ENCODE assay signal across 7 cellular contexts in the genomic region with DNA sequence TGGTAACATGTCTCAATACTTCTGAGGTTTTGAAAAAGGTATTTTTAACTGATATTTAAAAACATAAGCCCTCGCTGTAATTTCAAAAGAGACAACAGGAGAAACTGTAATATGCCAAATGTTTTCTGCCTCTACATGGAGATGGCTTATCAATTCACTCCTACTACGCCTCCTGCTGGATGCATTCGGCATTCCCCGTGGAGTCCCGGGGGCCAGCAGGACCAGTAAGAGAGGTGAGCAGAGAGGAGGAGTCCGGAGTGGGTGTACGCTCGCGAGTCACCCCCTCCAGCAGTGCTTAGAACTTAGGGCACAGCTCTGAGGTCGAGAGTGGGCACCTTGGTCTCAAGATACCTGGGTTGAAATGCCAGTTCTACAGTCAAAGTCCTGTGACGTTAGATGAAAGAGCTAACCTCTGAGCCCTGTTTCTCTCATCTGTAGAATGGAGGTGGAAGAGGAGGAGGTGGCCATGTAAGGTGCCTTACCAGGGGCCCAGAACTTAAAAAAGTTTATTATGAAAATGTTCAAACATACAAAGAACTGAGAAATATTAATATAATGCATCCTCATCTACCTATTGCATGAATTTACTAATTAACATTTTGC.
DNase-seq lines count a peak whose midpoint lies in the region; ATAC-seq and TF ChIP-seq lines count a peak whose summit lies in the region.

No MANE protein-coding gene starts in this region.

- H2AK9ac ChIP-seq in IMR-90 (replicated peaks; ENCODE audit: low read depth, low read length, poor library complexity), result no peak overlapping the region

- H3K14ac ChIP-seq in IMR-90 (replicated peaks; ENCODE audit: low read depth, low read length), result no peak overlapping the region

- H4K20me1 ChIP-seq in IMR-90 (ENCODE audit: insufficient read depth, low read length), result peaks cover 37% of the 10 kb centered on the region

- no peak overlapping the region for H4K91ac ChIP-seq in IMR-90 (ENCODE audit: insufficient read depth, low read depth, low read length)

- H2AK5ac ChIP-seq in IMR-90 (ENCODE audit: low read depth, low read length), result no peak overlapping the region

- H3K36me3 ChIP-seq in GM06990 (ENCODE audit: control insufficient read depth, insufficient read depth, low read length) (peaks cover 37% of the 10 kb centered on the region), IMR-90 (ENCODE audit: control insufficient read depth, insufficient read depth, low read length) (peaks cover 47% of the 10 kb centered on the region)

- no peak overlapping the region for H2BK15ac ChIP-seq in IMR-90 (ENCODE audit: low read depth, low read length)

- TF ChIP-seq RAD21 in IMR-90 (IDR thresholded peaks at IDR 0.05; ENCODE audit: low read length), result peak; percentile 59

- no peak overlapping the region for H3K27ac ChIP-seq in IMR-90 (ENCODE audit: insufficient read depth, low read length)

- H3K4ac ChIP-seq in IMR-90 (ENCODE audit: low read depth, low read length), result no peak overlapping the region

- H3K9me1 ChIP-seq in IMR-90 (ENCODE audit: insufficient read depth, low read length), result peaks cover 17% of the 10 kb centered on the region

- dilution Hi-C loops in IMR-90 (cut with HindIII; ENCODE audit: low sequenced_read_pairs, unreplicated experiment), result loop anchor here (25.0 kb wide), 1 partner anchor 196 kb away; no protein-coding TSS in a partner anchor

- TF ChIP-seq CTCF in GM06990 (IDR thresholded peaks at IDR 0.05; ENCODE audit: insufficient read depth, low read length, poor library complexity, severe bottlenecking), result peak; percentile 49
- peak; percentile 70 for TF ChIP-seq CTCF in IMR-90 (conservative IDR thresholded peaks at IDR 0.05; ENCODE audit: low read depth, low read length)
- TF ChIP-seq CTCF in fibroblast of pulmonary artery (IDR thresholded peaks at IDR 0.05; ENCODE audit: low read length, missing control alignments), result peak; percentile 70

- no peak for TF ChIP-seq POLR2A in IMR-90 (IDR thresholded peaks at IDR 0.05; ENCODE audit: low read depth, low read length)

- POLR2A ChIA-PET in IMR-90 (lab: Charles Lee; ENCODE audit: unreplicated experiment), result no interaction called here

- no peak overlapping the region for H4K8ac ChIP-seq in IMR-90 (ENCODE audit: low read depth in 2 of 2, low read length in 2 of 2)

- no peaks in the 10 kb centered on the region for H3K27me3 Mint-ChIP-seq in effector memory CD8-positive, alpha-beta T cell

- no peaks in the 10 kb centered on the region for H3K9me3 Mint-ChIP-seq in effector memory CD8-positive, alpha-beta T cell

- in situ Hi-C loops in IMR-90 (cut with MboI; ENCODE audit: low sequenced_read_pairs), result no loop called here

- H2BK20ac ChIP-seq in IMR-90 (ENCODE audit: low read depth, low read length), result no peak overlapping the region

- H3K27me3 ChIP-seq in GM06990 (replicated peaks; ENCODE audit: control insufficient read depth, insufficient read depth, low read length) (no peaks in the 10 kb centered on the region), IMR-90 (ENCODE audit: control insufficient read depth, insufficient read depth, low read length) (no peaks in the 10 kb centered on the region)

- CTCF ChIA-PET in IMR-90 (lab: Yijun Ruan, JAX), result interaction anchor here (0.6 to 1.2 kb wide), 4 partner anchors 9 to 433 kb away, joined by 3 read pairs; no protein-coding TSS in a partner anchor

- no peak overlapping the region for H2AFZ ChIP-seq in IMR-90 (replicated peaks; ENCODE audit: low read length, poor library complexity)

- H3K4me3 ChIP-seq in GM06990 (replicated peaks; ENCODE audit: low read depth, low read length) (no peak overlapping the region), IMR-90 (ENCODE audit: insufficient read depth, low read depth, low read length) (no peak overlapping the region), fibroblast of pulmonary artery (replicated peaks; ENCODE audit: low read depth, low read length) (no peak overlapping the region)

- H3K18ac ChIP-seq in IMR-90 (ENCODE audit: low read depth, low read length), result no peak overlapping the region

- no peak overlapping the region for H3K56ac ChIP-seq in IMR-90 (ENCODE audit: extremely low read depth, insufficient read depth, low read length)

- no peak overlapping the region for H3K23ac ChIP-seq in IMR-90 (ENCODE audit: low read depth, low read length)

- no peak overlapping the region for H3K9ac ChIP-seq in IMR-90 (ENCODE audit: low read depth, low read length)

- H2BK120ac ChIP-seq in IMR-90 (ENCODE audit: low read depth, low read length), result no peak overlapping the region

- H3K27ac Mint-ChIP-seq in effector memory CD8-positive, alpha-beta T cell, result peak overlapping the region in 1 of 2 donors; percentile 26

- no TSS peak for BruUV-seq in IMR-90 (replicated peaks; lab: Mats Ljungman, UMichigan)

- no peak overlapping the region for H3K4me2 ChIP-seq in IMR-90 (ENCODE audit: low read depth, low read length)

- H3K9me3 ChIP-seq in IMR-90 (ENCODE audit: control insufficient read depth, insufficient read depth, low read length), result no peaks in the 10 kb centered on the region

- DNase-seq in GM06990 (ENCODE audit: extremely low read depth, insufficient read length), result no peak
- peak; percentile 55 for DNase-seq in IMR-90
- DNase-seq in activated CD8-positive, alpha-beta memory T cell treated with anti-CD3 and anti-CD28 coated beads, Interleukin-2, amount 50 U/mL, for 4 hours, result peak; percentile 52
- DNase-seq in fibroblast of pulmonary artery (ENCODE audit: low read depth), result peak; percentile 61
- DNase-seq in stimulated activated CD4-positive, alpha-beta T cell treated with anti-CD3 and anti-CD28 coated beads, Interleukin-1b, Interleukin-23, amount 100 ng/mL, for 48 hours, result peak; percentile 62
- no peak for DNase-seq in OCI-M2 (lab: John Stamatoyannopoulos, UW; ENCODE audit: unreplicated experiment)
- DNase-seq in effector memory CD8-positive, alpha-beta T cell, result no peak

- H2BK5ac ChIP-seq in IMR-90 (ENCODE audit: low read depth, low read length, poor library complexity, severe bottlenecking), result no peak overlapping the region

- peaks cover 42 to 87% of the 10 kb centered on the region in 2 experiments for H3K79me1 ChIP-seq in IMR-90 (ENCODE audit: low read depth in 1 of 2, low read length in 2 of 2)

- peaks cover 19 to 29% of the 10 kb centered on the region in 2 donors for H3K4me1 Mint-ChIP-seq in effector memory CD8-positive, alpha-beta T cell (ENCODE audit: low read depth in 2 of 2)

- H3K4me3 Mint-ChIP-seq in effector memory CD8-positive, alpha-beta T cell, result no peak overlapping the region

- ATAC-seq in IMR-90 (ENCODE audit: low read depth), result peak; percentile 77
- no peak for ATAC-seq in effector memory CD8-positive, alpha-beta T cell (replicated peaks)

- peaks cover 50% of the 10 kb centered on the region for H3K36me3 Mint-ChIP-seq in effector memory CD8-positive, alpha-beta T cell (ENCODE audit: insufficient read depth)

- H4K5ac ChIP-seq in IMR-90 (ENCODE audit: low read depth, low read length), result no peak overlapping the region

- 48% methylated on average over 4 of the region's 11 CpGs; no CpG with 5 or more reads in 1 of the 2 experiments for WGBS in IMR-90 (ENCODE audit: extremely low coverage in 2 of 2, insufficient read length in 1 of 2), 2 experiments

- 0 out of 2 replicates have a peak, but pooled peaks cover 3% of the 10 kb centered on the region for H3K4me1 ChIP-seq in IMR-90 (ENCODE audit: control insufficient read depth, insufficient read depth, low read length)

- intact Hi-C loops in IMR-90 (cut with micrococcal nuclease), result loop anchor here (5.0 kb wide), 3 partner anchors 111 to 206 kb away; a partner anchor contains a TSS

TF ChIP-seq in IMR-90, 13 proteins besides CTCF, POLR2A, EP300 and RAD21:
- TF ChIP-seq, protein P1, sequence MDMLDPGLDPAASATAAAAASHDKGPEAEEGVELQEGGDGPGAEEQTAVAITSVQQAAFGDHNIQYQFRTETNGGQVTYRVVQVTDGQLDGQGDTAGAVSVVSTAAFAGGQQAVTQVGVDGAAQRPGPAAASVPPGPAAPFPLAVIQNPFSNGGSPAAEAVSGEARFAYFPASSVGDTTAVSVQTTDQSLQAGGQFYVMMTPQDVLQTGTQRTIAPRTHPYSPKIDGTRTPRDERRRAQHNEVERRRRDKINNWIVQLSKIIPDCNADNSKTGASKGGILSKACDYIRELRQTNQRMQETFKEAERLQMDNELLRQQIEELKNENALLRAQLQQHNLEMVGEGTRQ (IDR thresholded peaks at IDR 0.05; ENCODE audit: low read depth, low read length), result no peak
- TF ChIP-seq SMC3 (IDR thresholded peaks at IDR 0.05; ENCODE audit: low read depth, low read length) (peak; percentile 58), MAZ (IDR thresholded peaks at IDR 0.05; ENCODE audit: borderline replicate concordance, low read depth, low read length) (0 out of 2 replicates have a peak, but pooled peaks have one; percentile 44)

Comparison
In these comparisons a context has a peak if more than half of its experiments do, and no peak if none do; other contexts are left out.
1. DNase-seq: peak in IMR-90 (single experiment), activated CD8-positive, alpha-beta memory T cell treated with anti-CD3 and anti-CD28 coated beads, Interleukin-2, amount 50 U/mL, for 4 hours (single experiment), fibroblast of pulmonary artery (single experiment) and stimulated activated CD4-positive, alpha-beta T cell treated with anti-CD3 and anti-CD28 coated beads, Interleukin-1b, Interleukin-23, amount 100 ng/mL, for 48 hours (single experiment); none in GM06990 (single experiment), OCI-M2 (single experiment) and effector memory CD8-positive, alpha-beta T cell (0 of 3).
2. Peak in every context shown above with its lines, with median percentiles within 50 percentile points of each other: CTCF ChIP-seq.